In the genomic region with DNA sequence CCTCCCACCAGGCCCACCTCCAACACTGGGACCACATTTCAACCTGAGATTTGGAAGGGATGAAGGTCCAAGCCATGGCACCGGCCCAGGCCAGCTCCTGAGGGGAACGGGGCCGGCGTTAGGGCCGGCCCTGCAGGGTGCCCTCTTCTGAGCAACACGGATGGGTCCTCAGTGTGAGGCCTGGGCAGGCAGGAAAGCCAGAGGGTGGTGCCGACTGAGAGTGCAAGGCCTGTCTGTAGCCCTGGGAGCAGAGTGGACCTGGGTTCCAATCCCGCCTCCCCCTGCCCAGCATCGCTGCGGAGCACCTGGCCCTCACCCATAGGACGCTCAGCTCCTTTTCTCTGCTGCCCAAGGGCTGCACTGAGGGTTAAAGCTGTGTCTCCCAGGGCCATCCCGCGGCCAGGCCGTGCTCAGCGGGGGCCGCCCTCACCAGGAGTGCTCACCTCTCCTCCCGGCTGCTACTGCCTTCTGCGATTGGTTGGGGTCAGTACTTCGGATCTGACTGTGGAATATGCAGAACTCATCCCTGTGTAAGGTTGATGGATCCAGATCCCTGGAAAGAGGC, we compare ENCODE assay signal across 23 cellular contexts. TPM values are rescaled to one million over a fixed set of nuclear protein-coding genes. Genes with fewer than 3 reads are reported as not detected.
DNase-seq lines count a peak whose midpoint lies in the region; ATAC-seq, FAIRE-seq and TF ChIP-seq lines count a peak whose summit lies in the region.
"Had no signal": no experiment of that assay in that cellular context is flagged by ENCODE, and none has a peak within 500 bp of the region (broad histone marks: within the 10 kb centered on the region; RNA-seq: fewer than 3 reads in every experiment).

No MANE protein-coding gene starts in this region.

- no peak overlapping the region for H3K4me3 Mint-ChIP-seq in astrocyte (ENCODE audit: unreplicated experiment)
- no peak overlapping the region for H3K4me3 Mint-ChIP-seq in stimulated activated memory B cell treated with anti-CD40 and anti-IgM and Interleukin-4, amounts not matched to agents 10 μg/mL and 1 μg/mL and 100 μg/mL, for 72 hours
- H3K4me3 Mint-ChIP-seq: CD14-positive monocyte; CD8-positive, alpha-beta T cell; H9 had no signal

- H3K27me3 ChIP-seq in astrocyte (ENCODE audit: insufficient read depth, low read length): no peaks in the 10 kb centered on the region
- H3K27me3 ChIP-seq in lower lobe of right lung (ENCODE audit: low read depth): no peaks in the 10 kb centered on the region
- H3K27me3 ChIP-seq in smooth muscle cell (ENCODE audit: low read depth): no peaks in the 10 kb centered on the region
- H3K27me3 ChIP-seq: BLaER1 had no signal

- no peaks in the 10 kb centered on the region for H3K9me3 Mint-ChIP-seq in astrocyte (ENCODE audit: unreplicated experiment)
- H3K9me3 Mint-ChIP-seq in stimulated activated memory B cell treated with anti-CD40 and anti-IgM and Interleukin-4, amounts not matched to agents 10 μg/mL and 1 μg/mL and 100 μg/mL, for 72 hours: no peaks in the 10 kb centered on the region
- H3K9me3 Mint-ChIP-seq: CD14-positive monocyte; CD8-positive, alpha-beta T cell; H9 had no signal

- ATAC-seq in Right ventricle myocardium superior (ENCODE audit: poor library complexity) (no peak), left ventricle myocardium superior (no peak), lower lobe of right lung (no peak), GM19463 (IDR thresholded peaks at IDR 0.05; ENCODE audit: unreplicated experiment) (no peak)
- no peak for ATAC-seq in stimulated activated memory B cell treated with anti-CD40 and anti-IgM and Interleukin-4, amounts not matched to agents 10 μg/mL and 1 μg/mL and 100 μg/mL, for 72 hours
- ATAC-seq: CD8-positive, alpha-beta T cell had no signal

- H3K4me3 ChIP-seq in astrocyte (ENCODE audit: insufficient read depth, low read depth, low read length) (no peak overlapping the region), lower lobe of right lung (no peak overlapping the region), smooth muscle cell (no peak overlapping the region)
- H3K4me3 ChIP-seq: BLaER1 had no signal

- H3K36me3 Mint-ChIP-seq in astrocyte (ENCODE audit: low read depth, unreplicated experiment): peaks cover 18% of the 10 kb centered on the region
- H3K36me3 Mint-ChIP-seq in stimulated activated memory B cell treated with anti-CD40 and anti-IgM and Interleukin-4, amounts not matched to agents 10 μg/mL and 1 μg/mL and 100 μg/mL, for 72 hours: no peaks in the 10 kb centered on the region
- H3K36me3 Mint-ChIP-seq: CD14-positive monocyte; CD8-positive, alpha-beta T cell had no signal

- peaks cover 10% of the 10 kb centered on the region for H3K4me1 Mint-ChIP-seq in astrocyte (ENCODE audit: low read depth, unreplicated experiment)
- H3K4me1 Mint-ChIP-seq in stimulated activated memory B cell treated with anti-CD40 and anti-IgM and Interleukin-4, amounts not matched to agents 10 μg/mL and 1 μg/mL and 100 μg/mL, for 72 hours: no peaks in the 10 kb centered on the region
- H3K4me1 Mint-ChIP-seq: CD14-positive monocyte had no signal

- H2AFZ ChIP-seq in astrocyte (ENCODE audit: low read depth, low read length): no peak overlapping the region
- no peak overlapping the region for H2AFZ ChIP-seq in smooth muscle cell (ENCODE audit: low read depth)

- H3F3A ChIP-seq in smooth muscle cell (ENCODE audit: low read depth): peaks cover 99% of the 10 kb centered on the region

- intact Hi-C loops in Right ventricle myocardium superior (cut with DNase I) (no loop called here), left ventricle myocardium superior (cut with micrococcal nuclease) (no loop called here), lower lobe of right lung (cut with DNase I) (no loop called here)

- H4K20me1 ChIP-seq in astrocyte (ENCODE audit: insufficient read depth, low read length) (peaks cover 97% of the 10 kb centered on the region), smooth muscle cell (ENCODE audit: low read depth) (peaks cover 100% of the 10 kb centered on the region)

- H3K9me3 ChIP-seq in astrocyte (ENCODE audit: insufficient read depth, low read depth, low read length) (no peaks in the 10 kb centered on the region), lower lobe of right lung (no peaks in the 10 kb centered on the region), smooth muscle cell (replicated peaks; ENCODE audit: low read depth) (no peaks in the 10 kb centered on the region)
- H3K9me3 ChIP-seq: BLaER1 had no signal

- H3K27ac Mint-ChIP-seq in astrocyte (ENCODE audit: unreplicated experiment): peak overlapping the region; percentile 72
- H3K27ac Mint-ChIP-seq in stimulated activated memory B cell treated with anti-CD40 and anti-IgM and Interleukin-4, amounts not matched to agents 10 μg/mL and 1 μg/mL and 100 μg/mL, for 72 hours: no peak overlapping the region
- H3K27ac Mint-ChIP-seq: CD14-positive monocyte; CD8-positive, alpha-beta T cell had no signal

- H3K9ac ChIP-seq in astrocyte (ENCODE audit: low read length): peak overlapping the region; percentile 27
- no peak overlapping the region for H3K9ac ChIP-seq in smooth muscle cell (ENCODE audit: low read depth)
- H3K9ac ChIP-seq: BLaER1 had no signal

- no peak for FAIRE-seq in astrocyte (lab: Jason Lieb, UNC)
- FAIRE-seq: G401.6, GM12891, GM18507 had no signal

- H3K36me3 ChIP-seq in astrocyte (ENCODE audit: insufficient read depth, low read length) (peaks cover 42% of the 10 kb centered on the region), lower lobe of right lung (peaks cover 20% of the 10 kb centered on the region), smooth muscle cell (ENCODE audit: low read depth) (peaks cover 20% of the 10 kb centered on the region)

- no peak overlapping the region for H3K27ac ChIP-seq in astrocyte (ENCODE audit: low read depth, low read length)
- no peak overlapping the region for H3K27ac ChIP-seq in lower lobe of right lung
- H3K27ac ChIP-seq in smooth muscle cell (ENCODE audit: low read depth): peak overlapping the region; percentile 23
- H3K27ac ChIP-seq: BLaER1, HL-60 had no signal

- TF ChIP-seq CTCF in astrocyte (IDR thresholded peaks at IDR 0.05; ENCODE audit: insufficient read depth, low read depth, low read length) (no peak), lower lobe of right lung (IDR thresholded peaks at IDR 0.05) (no peak), smooth muscle cell (IDR thresholded peaks at IDR 0.05; ENCODE audit: borderline replicate concordance, insufficient read depth, poor library complexity, severe bottlenecking) (no peak)

- DNase-seq in Right ventricle myocardium superior: peak; percentile 23
- DNase-seq in left ventricle myocardium superior: no peak
- no peak for DNase-seq in astrocyte (ENCODE audit: low read depth)
- peak; percentile 31 for DNase-seq in lower lobe of right lung
- DNase-seq in smooth muscle cell (lab: John Stamatoyannopoulos, UW; ENCODE audit: unreplicated experiment): no peak
- DNase-seq in NCI-H524 (lab: John Stamatoyannopoulos, UW): no peak
- DNase-seq: 8988T; CD8-positive, alpha-beta T cell; COR-L47; DMS 273 treated with DMSO at 0.1 percent for 48 hours; GOT3; H9 had no signal

- WGBS in smooth muscle cell (ENCODE audit: low lambda C conversion rate): 96% methylated on average over 19 of the region's 19 CpGs

- peaks cover 33% of the 10 kb centered on the region for H3K79me2 ChIP-seq in astrocyte (ENCODE audit: insufficient read depth, low read length)
- H3K79me2 ChIP-seq in smooth muscle cell (ENCODE audit: low read depth): no peaks in the 10 kb centered on the region

- no peaks in the 10 kb centered on the region for H3K27me3 Mint-ChIP-seq in astrocyte (ENCODE audit: low read depth, unreplicated experiment)
- H3K27me3 Mint-ChIP-seq in stimulated activated memory B cell treated with anti-CD40 and anti-IgM and Interleukin-4, amounts not matched to agents 10 μg/mL and 1 μg/mL and 100 μg/mL, for 72 hours: peaks cover 8% of the 10 kb centered on the region

- H3K4me1 ChIP-seq in astrocyte (ENCODE audit: insufficient read depth, low read length) (peaks cover 13% of the 10 kb centered on the region), lower lobe of right lung (no peaks in the 10 kb centered on the region), smooth muscle cell (ENCODE audit: low read depth) (no peaks in the 10 kb centered on the region)
- H3K4me1 ChIP-seq: BLaER1 had no signal

- no peak overlapping the region for H3K4me2 ChIP-seq in astrocyte (ENCODE audit: low read length)
- no peak overlapping the region for H3K4me2 ChIP-seq in smooth muscle cell
- H3K4me2 ChIP-seq: BLaER1 had no signal

RNA-seq across cellular contexts. Expression of gene FCN2, which starts 44.1 kb away (rescaled TPM):
- 0.30 TPM for total RNA-seq in Right ventricle myocardium superior
- not detected for total RNA-seq in left ventricle myocardium superior
- not detected in 2 replicates for total RNA-seq in astrocyte
- not detected for total RNA-seq in lower lobe of right lung
- not detected in 2 replicates for total RNA-seq in smooth muscle cell
- not detected in 2 replicates for polyA plus RNA-seq in smooth muscle cell
- total RNA-seq: A673; CD8-positive, alpha-beta T cell; H9; HT1080 had no signal
- polyA plus RNA-seq: AG04450, CD14-positive monocyte had no signal

Comparison
In these comparisons a context has a peak if more than half of its experiments do, and no peak if none do; other contexts are left out.
1. DNase-seq: peak in Right ventricle myocardium superior (single experiment) and lower lobe of right lung (single experiment); none in left ventricle myocardium superior (single experiment), astrocyte (single experiment), smooth muscle cell (single experiment) and NCI-H524 (0 of 2).